In the genomic region with DNA sequence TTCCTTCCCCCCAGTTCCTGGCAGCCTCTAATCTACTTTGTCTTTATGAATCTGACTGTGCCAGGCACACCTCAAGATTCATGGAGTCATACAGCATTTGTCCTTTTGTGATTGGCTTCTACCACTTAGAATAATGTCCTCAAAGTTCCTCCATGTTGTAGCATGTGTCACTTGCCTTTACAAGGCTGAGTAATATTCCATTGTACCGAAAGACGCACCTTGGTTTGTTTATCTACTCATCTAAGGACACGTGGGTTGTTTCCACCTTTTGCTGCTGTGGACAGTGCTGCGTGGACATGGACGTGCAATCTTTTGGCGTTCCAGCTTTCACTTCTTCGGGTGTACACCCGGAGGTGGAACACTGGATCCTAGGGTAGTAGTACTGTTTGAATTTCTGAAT, we compare ENCODE assay signal across 19 cellular contexts.
"Had no signal": no experiment of that assay in that cellular context is flagged by ENCODE, and none has a peak within 500 bp of the region (broad histone marks: within the 10 kb centered on the region; RNA-seq: fewer than 3 reads in every experiment).

No MANE protein-coding gene starts in this region.

- H3K9me3 Mint-ChIP-seq: activated CD4-positive, alpha-beta T cell treated with anti-CD3 and anti-CD28 coated beads, Interleukin-2, amount 10 ng/mL, durations not matched to agents 24 days and 14 days; effector memory CD8-positive, alpha-beta T cell; memory B cell; naive thymus-derived CD4-positive, alpha-beta T cell; stimulated activated memory B cell treated with anti-CD40 and anti-IgM and Interleukin-4, amounts not matched to agents 10 μg/mL and 1 μg/mL and 100 μg/mL, for 72 hours had no signal

- H3K4me1 Mint-ChIP-seq: activated CD4-positive, alpha-beta T cell treated with anti-CD3 and anti-CD28 coated beads, Interleukin-2, amount 10 ng/mL, durations not matched to agents 24 days and 14 days had no signal

- H3K27ac Mint-ChIP-seq: activated CD4-positive, alpha-beta T cell treated with anti-CD3 and anti-CD28 coated beads, Interleukin-2, amount 10 ng/mL, durations not matched to agents 24 days and 14 days; activated CD8-positive, alpha-beta T cell treated with anti-CD3 and anti-CD28 coated beads, Interleukin-2, amount 10 ng/mL, durations not matched to agents 7 days and 5 days; stimulated activated memory B cell treated with anti-CD40 and anti-IgM and Interleukin-4, amounts not matched to agents 10 μg/mL and 1 μg/mL and 100 μg/mL, for 72 hours had no signal

- H2AFZ ChIP-seq: hepatocyte had no signal

- H3K27me3 ChIP-seq: hepatocyte, ovary had no signal

- H3K27ac ChIP-seq: hepatocyte, left ventricle myocardium inferior, ovary had no signal

- H3K9me3 ChIP-seq: left ventricle myocardium inferior, mucosa of descending colon, ovary had no signal

- ATAC-seq: activated CD8-positive, alpha-beta T cell treated with anti-CD3 and anti-CD28 coated beads, Interleukin-2, amount 10 ng/mL, durations not matched to agents 7 days and 5 days; effector memory CD8-positive, alpha-beta T cell; mucosa of descending colon; naive thymus-derived CD4-positive, alpha-beta T cell had no signal

- DNase-seq: activated CD4-positive, alpha-beta T cell treated with anti-CD3 and anti-CD28 coated beads, Interleukin-2, amount 10 ng/mL, durations not matched to agents 24 days and 14 days; activated CD4-positive, CD25-positive, alpha-beta regulatory T cell; activated CD8-positive, alpha-beta memory T cell treated with anti-CD3 and anti-CD28 coated beads, Interleukin-2, amount 50 U/mL, for 48 hours; activated CD8-positive, alpha-beta T cell treated with anti-CD3 and anti-CD28 coated beads, Interleukin-2, amount 10 ng/mL, durations not matched to agents 7 days and 5 days; activated naive CD4-positive, alpha-beta T cell treated with Interleukin-2 at 50 U/mL for 16 hours; anterior cingulate cortex; dermis blood vessel endothelial cell; effector memory CD8-positive, alpha-beta T cell; left ventricle myocardium inferior; mucosa of descending colon; naive thymus-derived CD4-positive, alpha-beta T cell; ovary; retina; stimulated activated CD4-positive, alpha-beta T cell treated with anti-CD3 and anti-CD28 coated beads, Interleukin-2, amount 100 ng/mL, for 48 hours; trophoblast cell had no signal

- H3K79me2 ChIP-seq: hepatocyte had no signal

- H3K4me2 ChIP-seq: hepatocyte had no signal

- H3K36me3 ChIP-seq: ovary had no signal

- H3K4me3 Mint-ChIP-seq: activated CD4-positive, alpha-beta T cell treated with anti-CD3 and anti-CD28 coated beads, Interleukin-2, amount 10 ng/mL, durations not matched to agents 24 days and 14 days; activated CD8-positive, alpha-beta T cell treated with anti-CD3 and anti-CD28 coated beads, Interleukin-2, amount 10 ng/mL, durations not matched to agents 7 days and 5 days; effector memory CD8-positive, alpha-beta T cell; memory B cell; naive thymus-derived CD4-positive, alpha-beta T cell; stimulated activated memory B cell treated with anti-CD40 and anti-IgM and Interleukin-4, amounts not matched to agents 10 μg/mL and 1 μg/mL and 100 μg/mL, for 72 hours had no signal

- H3K4me3 ChIP-seq: hepatocyte, left ventricle myocardium inferior, mucosa of descending colon, ovary had no signal

- H3K27me3 Mint-ChIP-seq: activated CD4-positive, alpha-beta T cell treated with anti-CD3 and anti-CD28 coated beads, Interleukin-2, amount 10 ng/mL, durations not matched to agents 24 days and 14 days; effector memory CD8-positive, alpha-beta T cell; memory B cell; naive thymus-derived CD4-positive, alpha-beta T cell; stimulated activated memory B cell treated with anti-CD40 and anti-IgM and Interleukin-4, amounts not matched to agents 10 μg/mL and 1 μg/mL and 100 μg/mL, for 72 hours had no signal

- FAIRE-seq: TTC549 had no signal
